Comparison of ENCODE assay signal across 11 cellular contexts in genomic region chr20:21323640-21324039, GRCh38. TPM values are rescaled to one million over a fixed set of nuclear protein-coding genes. Genes with fewer than 3 reads are reported as not detected.
DNase-seq lines count a peak whose midpoint lies in the region; ATAC-seq, FAIRE-seq and TF ChIP-seq lines count a peak whose summit lies in the region.
"Had no signal": no experiment of that assay in that cellular context is flagged by ENCODE, and none has a peak within 500 bp of the region (broad histone marks: within the 10 kb centered on the region; RNA-seq: fewer than 3 reads in every experiment).

No MANE protein-coding gene starts in this region.

- in situ Hi-C loops in K562 (cut with MboI), result no loop called here

- H2AFZ ChIP-seq in K562 (ENCODE audit: low read depth, low read length), result no peak overlapping the region

- H3K4me3 ChIP-seq in K562, result no peak overlapping the region

- peak overlapping the region; percentile 13; the same call in 1 of the 2 replicates for H3K4me2 ChIP-seq in K562 (ENCODE audit: insufficient read depth, low read length)

- no peak for TF ChIP-seq EP300 in K562 (IDR thresholded peaks at IDR 0.05; ENCODE audit: low read length)

- no peaks in the 10 kb centered on the region for H3K27me3 ChIP-seq in K562 (ENCODE audit: control insufficient read depth in 2 of 2, insufficient read depth in 2 of 2, low read length in 2 of 2)

- H3K79me2 ChIP-seq in K562 (ENCODE audit: control insufficient read depth, insufficient read depth, low read length), result peaks cover 99% of the 10 kb centered on the region

- no peak for FAIRE-seq in K562 (lab: Jason Lieb, UNC)

- TF ChIP-seq CTCF in CD14-positive monocyte (IDR thresholded peaks at IDR 0.05) (no peak), K562 (IDR thresholded peaks at IDR 0.05 in 2 of 3, conservative IDR thresholded peaks at IDR 0.05 in 1 of 3; ENCODE audit: insufficient read depth in 2 of 3, low read depth in 1 of 3, low read length in 3 of 3) (no peak)

- DNase-seq in CD14-positive monocyte (ENCODE audit: low spot score), result no peak
- peak; percentile 40 for DNase-seq in HS-27A (ENCODE audit: low read depth)
- peak; percentile 14 to 55 (median 22) for DNase-seq in K562 (ENCODE audit: extremely low read depth in 1 of 4, low spot score in 3 of 4)
- DNase-seq in left colon, result no peak
- DNase-seq in activated gamma-delta T cell (lab: John Stamatoyannopoulos, UW), result no peak
- no peak for DNase-seq in stimulated activated CD4-positive, alpha-beta T cell treated with anti-CD3 and anti-CD28 coated beads, Interleukin-12 subunit alpha, Interleukin-12 subunit beta, amount 100 ng/mL, for 4 hours
- no peak for DNase-seq in SHP77 (lab: John Stamatoyannopoulos, UW)
- DNase-seq: RPMI8226; stimulated activated naive B cell treated with anti-CD40 and anti-IgM and Interleukin-4, amounts not matched to agents 10 μg/mL and 1 μg/mL and 100 μg/mL, for 72 hours had no signal

- H3K9me3 Mint-ChIP-seq in CD14-positive monocyte, result peaks cover 0 to 11% (median 6%) of the 10 kb centered on the region in 7 donors

- peaks cover 7 to 39% of the 10 kb centered on the region in 2 experiments for H3K4me1 ChIP-seq in K562 (replicated peaks in 1 of 2; ENCODE audit: control insufficient read depth in 2 of 2, insufficient read depth in 2 of 2, low read length in 2 of 2)

- no peak for TF ChIP-seq POLR2A in K562 (conservative IDR thresholded peaks at IDR 0.05)

- H3K4me1 Mint-ChIP-seq in CD14-positive monocyte, result peaks cover 45% of the 10 kb centered on the region

- intact Hi-C loops in CD14-positive monocyte (cut with micrococcal nuclease) (no loop called here), K562 (cut with micrococcal nuclease) (no loop called here), left colon (cut with DNase I, micrococcal nuclease) (no loop called here)

- H3K27me3 Mint-ChIP-seq in CD14-positive monocyte (ENCODE audit: low read depth in 3 of 3), result no peaks in the 10 kb centered on the region
- H3K27me3 Mint-ChIP-seq: progenitor cell of endocrine pancreas; stimulated activated naive B cell treated with anti-CD40 and anti-IgM and Interleukin-4, amounts not matched to agents 10 μg/mL and 1 μg/mL and 100 μg/mL, for 72 hours had no signal

- ATAC-seq in K562 (peak; percentile 77), left colon (peak; percentile 84), HG03378 (IDR thresholded peaks at IDR 0.05; ENCODE audit: unreplicated experiment) (no peak)
- ATAC-seq: stimulated activated naive B cell treated with anti-CD40 and anti-IgM and Interleukin-4, amounts not matched to agents 10 μg/mL and 1 μg/mL and 100 μg/mL, for 72 hours had no signal

- POLR2A ChIA-PET in K562 (lab: Yijun Ruan, JAX), result interaction anchor here (1.5 kb wide), 1 partner anchor 10 kb away, joined by 3 read pairs; no protein-coding TSS in a partner anchor

- H3K9ac ChIP-seq in K562 (ENCODE audit: insufficient read depth in 1 of 2, low read depth in 2 of 2, low read length in 2 of 2), result 0 out of 4 replicates have a peak overlapping the region, but pooled peaks of 1 of the 2 experiments have one; percentile 7

- TF ChIP-seq RAD21 in K562 (CRISPR knock-in tag; conservative IDR thresholded peaks at IDR 0.05 in 1 of 2, IDR thresholded peaks at IDR 0.05 in 1 of 2), result no peak

- peaks cover 11 to 16% of the 10 kb centered on the region in 2 donors for H3K36me3 Mint-ChIP-seq in CD14-positive monocyte

- no TSS peak for BruUV-seq in K562 (replicated peaks; lab: Mats Ljungman, UMichigan)

- CTCF ChIA-PET in K562 (lab: Yijun Ruan, JAX; ENCODE audit: low intra/inter-chr PET ratio), result no interaction called here

- H3K27ac Mint-ChIP-seq in CD14-positive monocyte, result peak overlapping the region in 6 of 7 donors; percentile 15 to 80 (median 68)
- H3K27ac Mint-ChIP-seq: stimulated activated naive B cell treated with anti-CD40 and anti-IgM and Interleukin-4, amounts not matched to agents 10 μg/mL and 1 μg/mL and 100 μg/mL, for 72 hours had no signal

- peak overlapping the region; percentile 81 for H3K27ac ChIP-seq in K562 (ENCODE audit: extremely low read depth, low read depth, low read length)

- peaks cover 17% of the 10 kb centered on the region; the same call in 2 of the 3 replicates for H3K36me3 ChIP-seq in K562 (ENCODE audit: control insufficient read depth, insufficient read depth, low read length)

- H4K20me1 ChIP-seq in K562 (replicated peaks; ENCODE audit: control insufficient read depth, insufficient read depth, low read length), result no peaks in the 10 kb centered on the region

- no peaks in the 10 kb centered on the region for H3K9me1 ChIP-seq in K562 (ENCODE audit: control insufficient read depth, insufficient read depth, low read length)

- no peaks in the 10 kb centered on the region; the same call in 1 of the 2 replicates for H3K9me3 ChIP-seq in K562 (replicated peaks; ENCODE audit: control insufficient read depth, insufficient read depth, low read depth, low read length)

- 28% methylated on average over 3 of the region's 3 CpGs for WGBS in K562 (ENCODE audit: insufficient coverage, low coverage, missing lambda C conversion rate)

- no peak overlapping the region for H3K4me3 Mint-ChIP-seq in CD14-positive monocyte
- H3K4me3 Mint-ChIP-seq: stimulated activated naive B cell treated with anti-CD40 and anti-IgM and Interleukin-4, amounts not matched to agents 10 μg/mL and 1 μg/mL and 100 μg/mL, for 72 hours had no signal

TF ChIP-seq in K562, 482 proteins besides CTCF, POLR2A, EP300 and RAD21 (continues in another document):
- TF ChIP-seq JUND (IDR thresholded peaks at IDR 0.05; ENCODE audit: borderline replicate concordance, low read depth, low read length) (peak; percentile 16; the same call in 1 of the 2 replicates), JUND (tag; IDR thresholded peaks at IDR 0.05; ENCODE audit: borderline replicate concordance, low read depth, low read length) (no peak), FOXK2 (conservative IDR thresholded peaks at IDR 0.05 in 1 of 2, IDR thresholded peaks at IDR 0.05 in 1 of 2; ENCODE audit: low read depth in 2 of 2) (peak; percentile 60 to 61), ATF3 (IDR thresholded peaks at IDR 0.05) (peak; percentile 40; the same call in 1 of the 2 replicates), ATF3 (CRISPR knock-in tag; conservative IDR thresholded peaks at IDR 0.05) (no peak), FOSL1 (tag; conservative IDR thresholded peaks at IDR 0.05) (peak; percentile 40; the same call in 1 of the 2 replicates), KDM4B (IDR thresholded peaks at IDR 0.05; ENCODE audit: borderline replicate concordance in 2 of 2, low read depth in 1 of 2) (no peak), ADNP (tag; IDR thresholded peaks at IDR 0.05) (no peak), ATF1 (CRISPR knock-in tag; IDR thresholded peaks at IDR 0.05) (no peak), ATF1 (tag; IDR thresholded peaks at IDR 0.05) (0 out of 2 replicates have a peak, but pooled peaks have one; percentile 27), SLC30A9 (CRISPR knock-in tag; IDR thresholded peaks at IDR 0.05) (no peak), ATF4 (CRISPR knock-in tag; IDR thresholded peaks at IDR 0.05) (no peak)

RNA-seq across cellular contexts. Expression of gene XRN2, which starts 20.5 kb away (rescaled TPM):
- 100 to 1,000 TPM; 101 to 111 TPM for polyA plus RNA-seq in CD14-positive monocyte
- 18.4 and 43.0 TPM in 2 replicates for total RNA-seq in K562 (2011; cell fraction: chromatin; rRNA removed; ENCODE audit: low replicate concordance)
- 10.5 and 12.4 TPM in 2 replicates for total RNA-seq in K562 (2011; cell fraction: nucleolus; rRNA removed)
- total RNA-seq in K562 (2011; cell fraction: nucleoplasm; rRNA removed), result 17.9 and 18.3 TPM in 2 replicates
- total RNA-seq in K562 (2014; rRNA removed), result 41.8 and 43.0 TPM in 2 replicates
- 67.3 and 75.5 TPM in 2 replicates for total RNA-seq in K562 (2014; rRNA removed; fragmentation: Illumina TruSeq; extraction: Trizol)
- total RNA-seq in K562 (2015; rRNA removed; fragmentation: Illumina TruSeq; extraction: Trizol), result 57.2 and 58.3 TPM in 2 replicates
- total RNA-seq in K562 (2021), result 45.1 and 45.5 TPM in 2 replicates
- polyA plus RNA-seq in K562 (2011; rRNA removed), result 51.9 and 67.3 TPM in 2 replicates
- polyA plus RNA-seq in K562 (2011; cell fraction: cytosol; rRNA removed), result 20.4 and 30.0 TPM in 2 replicates
- 32.4 and 45.0 TPM in 2 replicates for polyA plus RNA-seq in K562 (2011; cell fraction: nucleus; rRNA removed)
- polyA plus RNA-seq in K562 (2012), result 37.0 and 48.6 TPM in 2 replicates
- polyA plus RNA-seq in K562 (2014; fragmentation: Illumina TruSeq; extraction: Trizol), result 55.1 and 62.7 TPM in 2 replicates
- polyA plus RNA-seq in K562 (2014; fragmentation: Nextera tagmentation; extraction: Ambion mirVana), result 10 to 100 TPM; 43.4 to 51.4 TPM
- 40.7 and 44.0 TPM in 2 replicates for polyA plus RNA-seq in K562 (2014; rRNA removed)
- 78.4 and 80.1 TPM in 2 replicates for polyA minus RNA-seq in K562 (2011; rRNA and poly(A)+ RNA removed)
- 23.7 and 30.4 TPM in 2 replicates for polyA minus RNA-seq in K562 (2011; cell fraction: cytosol; rRNA and poly(A)+ RNA removed)
- 15.3 and 26.2 TPM in 2 replicates for polyA minus RNA-seq in K562 (2011; cell fraction: nucleus; rRNA and poly(A)+ RNA removed)
- 10 to 100 TPM; 31.9 to 40.2 TPM for total RNA-seq in left colon

Comparison
In these comparisons a context has a peak if more than half of its experiments do, and no peak if none do; other contexts are left out.
1. DNase-seq: peak in HS-27A (single experiment) and K562 (4 of 4); none in CD14-positive monocyte (single experiment), left colon (0 of 2), activated gamma-delta T cell (single experiment), stimulated activated CD4-positive, alpha-beta T cell treated with anti-CD3 and anti-CD28 coated beads, Interleukin-12 subunit alpha, Interleukin-12 subunit beta, amount 100 ng/mL, for 4 hours (single experiment) and SHP77 (0 of 2).